ENCODE assay signal across 23 cellular contexts in genomic region chr2:239739206-239739605, GRCh38.
DNase-seq lines count a peak whose midpoint lies in the region; ATAC-seq, FAIRE-seq and TF ChIP-seq lines count a peak whose summit lies in the region.
"Had no signal": no experiment of that assay in that cellular context is flagged by ENCODE, and none has a peak within 500 bp of the region (broad histone marks: within the 10 kb centered on the region; RNA-seq: fewer than 3 reads in every experiment).

No MANE protein-coding gene starts in this region.

- 58% methylated on average over 8 of the region's 8 CpGs for WGBS in right cardiac atrium

- no peak for TF ChIP-seq CTCF in kidney (IDR thresholded peaks at IDR 0.05; ENCODE audit: borderline replicate concordance, extremely low read depth, insufficient read depth)

- no peaks in the 10 kb centered on the region for H3K4me1 ChIP-seq in right cardiac atrium (ENCODE audit: control insufficient read depth, insufficient read depth, low read length)
- H3K4me1 ChIP-seq in kidney (ENCODE audit: control insufficient read depth in 1 of 2, insufficient read depth in 1 of 2, low read depth in 1 of 2, low read length in 2 of 2): no peaks in the 10 kb centered on the region
- H3K4me1 ChIP-seq: A549, Caco-2 had no signal

- H3K9ac ChIP-seq in kidney (ENCODE audit: low read length in 2 of 2): no peak overlapping the region
- H3K9ac ChIP-seq: BLaER1 treated with 17β-estradiol and CSF1 and Interleukin-3, amounts not matched to agents 10 nM and 100 nM had no signal

- ATAC-seq in Right ventricle myocardium inferior (no peak), right cardiac atrium (no peak), left ventricle myocardium superior (no peak), sciatic nerve (peak; percentile 33), HG02588 (IDR thresholded peaks at IDR 0.05; ENCODE audit: unreplicated experiment) (no peak)
- ATAC-seq: A549; CD8-positive, alpha-beta T cell had no signal

- no peak overlapping the region for H3K4me3 ChIP-seq in right cardiac atrium (ENCODE audit: low read length)
- no peak overlapping the region for H3K4me3 ChIP-seq in kidney (ENCODE audit: low read length in 2 of 2)
- H3K4me3 ChIP-seq: A549; BLaER1 treated with 17β-estradiol and CSF1 and Interleukin-3, amounts not matched to agents 10 nM and 100 nM had no signal

- H3K27ac ChIP-seq in right cardiac atrium (ENCODE audit: low read length) (no peak overlapping the region), kidney (ENCODE audit: low read depth in 2 of 2, low read length in 2 of 2) (no peak overlapping the region)
- H3K27ac ChIP-seq: 22Rv1; A549; BLaER1 treated with 17β-estradiol and CSF1 and Interleukin-3, amounts not matched to agents 10 nM and 100 nM; C4-2B had no signal

- intact Hi-C loops in Right ventricle myocardium inferior (cut with DNase I): no loop called here
- intact Hi-C loops in cardiac septum (cut with DNase I): no loop called here
- intact Hi-C loops in right cardiac atrium (cut with DNase I): no loop called here
- intact Hi-C loops in left ventricle myocardium superior (cut with micrococcal nuclease): no loop called here
- intact Hi-C loops in kidney (cut with DNase I): no loop called here
- intact Hi-C loops in sciatic nerve (cut with DNase I): no loop called here
- intact Hi-C loops in posterior cingulate gyrus (cut with DNase I): loop anchor here (10.0 kb wide), 1 partner anchor 186 kb away; no protein-coding TSS in a partner anchor

- no peaks in the 10 kb centered on the region for H3K9me3 ChIP-seq in right cardiac atrium (ENCODE audit: control insufficient read depth, low read length)
- H3K9me3 ChIP-seq in kidney (ENCODE audit: control insufficient read depth in 1 of 2, low read length in 2 of 2): no peaks in the 10 kb centered on the region
- H3K9me3 ChIP-seq: A549, Caco-2 had no signal

- no peak for FAIRE-seq in kidney (lab: Jason Lieb, UNC)
- FAIRE-seq: A549, D721Med, G401.6, GM12891, GM19239 had no signal

- DNase-seq in Right ventricle myocardium inferior (ENCODE audit: missing footprints) (peak; percentile 50), cardiac septum (ENCODE audit: low spot score) (no peak), right cardiac atrium (peak in 2 of 3 donors; percentile 31 to 64), left ventricle myocardium superior (no peak), kidney (peak; percentile 25), sciatic nerve (ENCODE audit: low spot score) (no peak), posterior cingulate gyrus (no peak)
- DNase-seq: AML-193; Caco-2; Calu3; CD4-positive, alpha-beta T cell; DMS79 treated with DMSO at 0.1 percent for 48 hours; GF-D8 had no signal

- no peaks in the 10 kb centered on the region for H3K27me3 ChIP-seq in right cardiac atrium (ENCODE audit: control insufficient read depth, insufficient read depth)
- H3K27me3 ChIP-seq: BLaER1 treated with 17β-estradiol and CSF1 and Interleukin-3, amounts not matched to agents 10 nM and 100 nM had no signal

- H3K36me3 ChIP-seq in kidney (ENCODE audit: control insufficient read depth in 1 of 2, insufficient read depth in 2 of 2, low read length in 2 of 2): no peaks in the 10 kb centered on the region
- H3K36me3 ChIP-seq: BLaER1 treated with 17β-estradiol and CSF1 and Interleukin-3, amounts not matched to agents 10 nM and 100 nM had no signal

Comparison
In these comparisons a context has a peak if more than half of its experiments do, and no peak if none do; other contexts are left out.
1. DNase-seq: peak in Right ventricle myocardium inferior (single experiment), right cardiac atrium (2 of 3) and kidney (single experiment); none in cardiac septum (single experiment), left ventricle myocardium superior (single experiment), sciatic nerve (single experiment) and posterior cingulate gyrus (0 of 10).